20 cellular contexts compared by ENCODE assay signal in genomic region chr2:65834657-65835056, GRCh38.
DNase-seq lines count a peak whose midpoint lies in the region; ATAC-seq and TF ChIP-seq lines count a peak whose summit lies in the region.
"Had no signal": no experiment of that assay in that cellular context is flagged by ENCODE, and none has a peak within 500 bp of the region (broad histone marks: within the 10 kb centered on the region; RNA-seq: fewer than 3 reads in every experiment).

No MANE protein-coding gene starts in this region.

- dilution Hi-C loops in mammary epithelial cell (cut with HindIII; ENCODE audit: low sequenced_read_pairs) = no loop called here

- no peaks in the 10 kb centered on the region for H3K9me2 ChIP-seq in GM23338 (ENCODE audit: insufficient read depth)

- H3F3A ChIP-seq in GM23338 (replicated peaks; ENCODE audit: low read depth) = no peaks in the 10 kb centered on the region

- DNase-seq in GM23338 (ENCODE audit: low spot score) (no peak), neural crest cell (ENCODE audit: low read depth, low spot score) (no peak), sciatic nerve (ENCODE audit: low spot score) (no peak), T-helper 9 cell (no peak), NCI-H1048 (lab: John Stamatoyannopoulos, UW) (no peak), mammary epithelial cell (no peak)
- DNase-seq: CD4-positive, CD25-positive, alpha-beta regulatory T cell; GM23248; HCEC 1CT; KG1; MM.1S; NCI-H1417; NCI-H2029 treated with DMSO at 0.1 percent for 48 hours; NCI-H526; NCI-H82; NK-92 treated with Interleukin-12 subunit alpha and Interleukin-12 subunit beta, amount 100 ng/mL, for 24 hours; PC-3 had no signal

- H3K4me3 Mint-ChIP-seq in GM23338 = no peak overlapping the region
- H3K4me3 Mint-ChIP-seq in brain = peak overlapping the region; percentile 18 to 61 (median 26)
- H3K4me3 Mint-ChIP-seq in neural crest cell = peak overlapping the region; percentile 14
- H3K4me3 Mint-ChIP-seq: CD4-positive, CD25-positive, alpha-beta regulatory T cell had no signal

- H3K9me3 ChIP-seq in mammary epithelial cell (replicated peaks; ENCODE audit: insufficient read depth, low read length) = no peaks in the 10 kb centered on the region
- H3K9me3 ChIP-seq: BLaER1 had no signal

- no TSS peak for BruUV-seq in mammary epithelial cell (replicated peaks; lab: Mats Ljungman, UMichigan)

- WGBS in mammary epithelial cell (ENCODE audit: low coverage, missing lambda C conversion rate) = 35% methylated on average over 3 of the region's 3 CpGs

- H4K20me1 ChIP-seq in GM23338 (replicated peaks; ENCODE audit: insufficient read depth) (no peaks in the 10 kb centered on the region), mammary epithelial cell (ENCODE audit: insufficient read depth, low read length) (no peaks in the 10 kb centered on the region)
- H4K20me1 ChIP-seq: BLaER1 had no signal

- H3K79me2 ChIP-seq in GM23338 (replicated peaks; ENCODE audit: insufficient read depth) (no peaks in the 10 kb centered on the region), mammary epithelial cell (ENCODE audit: insufficient read depth, low read length) (no peaks in the 10 kb centered on the region)

- no peak overlapping the region for H3K9ac ChIP-seq in mammary epithelial cell (ENCODE audit: insufficient read depth, low read length)
- H3K9ac ChIP-seq: BLaER1, GM23248 had no signal

- H3K36me3 Mint-ChIP-seq in GM23338 (ENCODE audit: low read depth) (no peaks in the 10 kb centered on the region), brain (no peaks in the 10 kb centered on the region), neural crest cell (ENCODE audit: low read depth) (no peaks in the 10 kb centered on the region)
- H3K36me3 Mint-ChIP-seq: CD4-positive, CD25-positive, alpha-beta regulatory T cell had no signal

- H3K4me1 Mint-ChIP-seq in GM23338 (peaks cover 21% of the 10 kb centered on the region), brain (peaks cover 27% of the 10 kb centered on the region), neural crest cell (peaks cover 33% of the 10 kb centered on the region)
- H3K4me1 Mint-ChIP-seq: CD4-positive, CD25-positive, alpha-beta regulatory T cell had no signal

- CTCF ChIA-PET in mammary epithelial cell (lab: Charles Lee; ENCODE audit: low non-redundant PET) = no interaction called here

- no peak overlapping the region for H3K27ac Mint-ChIP-seq in GM23338
- peak overlapping the region; percentile 25 to 90 (median 72) for H3K27ac Mint-ChIP-seq in brain
- peak overlapping the region; percentile 90 for H3K27ac Mint-ChIP-seq in neural crest cell (ENCODE audit: unreplicated experiment)
- H3K27ac Mint-ChIP-seq: CD4-positive, CD25-positive, alpha-beta regulatory T cell had no signal

- no peak overlapping the region for H3K27ac ChIP-seq in GM23338 (ENCODE audit: low read depth)
- H3K27ac ChIP-seq in mammary epithelial cell (ENCODE audit: insufficient read depth, low read depth, low read length) = no peak overlapping the region
- H3K27ac ChIP-seq: BLaER1, GM23248 had no signal

- peak overlapping the region; percentile 70 for H2AFZ ChIP-seq in GM23338
- H2AFZ ChIP-seq in mammary epithelial cell (ENCODE audit: low read depth, low read length) = no peak overlapping the region
- H2AFZ ChIP-seq: GM23248 had no signal

- no peak overlapping the region for H3K4me3 ChIP-seq in GM23338
- H3K4me3 ChIP-seq in mammary epithelial cell (replicated peaks in 1 of 3; ENCODE audit: insufficient read depth in 1 of 3, low read depth in 2 of 3, low read length in 3 of 3) = no peak overlapping the region
- H3K4me3 ChIP-seq: BLaER1, GM23248 had no signal

- in situ Hi-C loops in mammary epithelial cell (cut with MboI; ENCODE audit: low sequenced_read_pairs in 2 of 2) = no loop called here

- H3K4me2 ChIP-seq in GM23338 (no peak overlapping the region), mammary epithelial cell (ENCODE audit: insufficient read depth, low read depth, low read length) (no peak overlapping the region)
- H3K4me2 ChIP-seq: BLaER1 had no signal

- H3K27me3 ChIP-seq in GM23338 (ENCODE audit: insufficient read depth) (no peaks in the 10 kb centered on the region), mammary epithelial cell (ENCODE audit: insufficient read depth, low read length) (peaks cover 5% of the 10 kb centered on the region)
- H3K27me3 ChIP-seq: BLaER1 had no signal

- H3K36me3 ChIP-seq in GM23338 (ENCODE audit: insufficient read depth) = no peaks in the 10 kb centered on the region
- no peaks in the 10 kb centered on the region for H3K36me3 ChIP-seq in mammary epithelial cell (ENCODE audit: insufficient read depth, low read length)
- H3K36me3 ChIP-seq: BLaER1 had no signal

- intact Hi-C loops in sciatic nerve (cut with DNase I) = no loop called here
- intact Hi-C loops in mammary epithelial cell (cut with micrococcal nuclease) = no loop called here

- ATAC-seq in GM23338 (no peak; the same call in 2 of the 3 replicates), sciatic nerve (peak; percentile 57)
- ATAC-seq: PC-3, SK-N-SH treated with all-trans-retinoic acid at 6 μM for 48 hours had no signal

- H3K27me3 Mint-ChIP-seq in GM23338 (ENCODE audit: insufficient read depth, low read depth, poor library complexity) = no peaks in the 10 kb centered on the region
- H3K27me3 Mint-ChIP-seq in brain = no peaks in the 10 kb centered on the region
- no peaks in the 10 kb centered on the region for H3K27me3 Mint-ChIP-seq in neural crest cell (ENCODE audit: low read depth)
- H3K27me3 Mint-ChIP-seq: CD4-positive, CD25-positive, alpha-beta regulatory T cell had no signal

- H3K9me3 Mint-ChIP-seq in GM23338 = no peaks in the 10 kb centered on the region
- H3K9me3 Mint-ChIP-seq in brain = peaks cover 0 to 7% (median 0%) of the 10 kb centered on the region in 5 experiments
- H3K9me3 Mint-ChIP-seq in neural crest cell = no peaks in the 10 kb centered on the region

- H3K4me1 ChIP-seq in GM23338 (ENCODE audit: insufficient read depth) (peaks cover 17% of the 10 kb centered on the region; the same call in 1 of the 2 replicates), mammary epithelial cell (ENCODE audit: insufficient read depth, low read length) (no peaks in the 10 kb centered on the region)
- H3K4me1 ChIP-seq: BLaER1 had no signal

- TF ChIP-seq CTCF in GM23338 (conservative IDR thresholded peaks at IDR 0.05; ENCODE audit: low read depth in 2 of 2) (no peak), brain (conservative IDR thresholded peaks at IDR 0.05) (no peak), neural crest cell (conservative IDR thresholded peaks at IDR 0.05) (no peak), mammary epithelial cell (conservative IDR thresholded peaks at IDR 0.05 in 1 of 2, IDR thresholded peaks at IDR 0.05 in 1 of 2; ENCODE audit: extremely low read depth in 1 of 2, insufficient read depth in 1 of 2, low read depth in 1 of 2, low read length in 2 of 2) (no peak)

TF ChIP-seq in GM23338, 12 proteins besides CTCF, POLR2A, EP300 and RAD21 (continues in another document):
- TF ChIP-seq JUNB (IDR thresholded peaks at IDR 0.05; ENCODE audit: unreplicated experiment) (no peak), REST (IDR thresholded peaks at IDR 0.05; ENCODE audit: unreplicated experiment) (no peak), ETS1 (IDR thresholded peaks at IDR 0.05) (no peak), ZNF114 (CRISPR knock-in tag; IDR thresholded peaks at IDR 0.05) (no peak), NANOG (IDR thresholded peaks at IDR 0.05; ENCODE audit: borderline replicate concordance) (no peak), EZH2phosphoT487 (IDR thresholded peaks at IDR 0.05; ENCODE audit: unreplicated experiment) (no peak), STAT1 (IDR thresholded peaks at IDR 0.05; ENCODE audit: unreplicated experiment) (no peak), EZH2 (IDR thresholded peaks at IDR 0.05; ENCODE audit: low read depth, unreplicated experiment) (no peak)
